8 cellular contexts compared by ENCODE assay signal in the genomic region with DNA sequence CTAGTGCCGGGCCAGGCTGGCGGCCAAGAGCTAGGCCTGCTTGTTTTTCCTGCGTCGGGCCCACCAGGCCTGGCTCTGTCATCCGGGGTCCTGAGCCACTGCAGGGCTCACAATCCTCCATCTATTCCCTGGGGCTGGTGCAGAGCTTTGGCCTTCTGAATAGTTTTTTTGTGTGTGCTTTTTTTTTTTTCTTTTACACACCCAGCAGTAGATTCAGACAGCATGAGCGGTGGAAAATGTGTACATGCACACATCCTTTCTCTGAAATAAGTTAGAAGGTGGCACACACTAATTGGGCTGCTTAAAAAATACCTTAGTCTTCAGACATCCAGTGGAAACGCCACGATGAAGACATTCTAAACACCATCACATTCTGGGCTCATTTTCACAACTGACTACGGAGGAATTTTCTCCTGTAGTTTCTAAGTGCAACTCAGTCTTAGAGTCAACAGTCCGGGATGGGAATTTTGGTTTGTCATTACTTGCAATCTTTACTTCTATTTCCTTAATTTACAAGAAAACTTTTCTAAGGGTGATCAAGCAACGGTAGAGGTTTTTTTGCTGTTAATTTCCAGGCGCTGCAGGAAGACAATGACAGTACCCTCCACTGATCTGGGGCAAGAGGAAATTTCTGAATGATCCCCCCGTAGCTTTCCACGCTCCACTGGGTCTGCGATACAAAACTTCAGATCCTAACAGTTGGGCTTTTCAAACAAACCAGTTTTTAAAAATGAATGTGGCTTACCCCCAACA. TPM values are rescaled to one million over a fixed set of nuclear protein-coding genes. Genes with fewer than 3 reads are reported as not detected.
DNase-seq lines count a peak whose midpoint lies in the region; ATAC-seq and TF ChIP-seq lines count a peak whose summit lies in the region.

No MANE protein-coding gene starts in this region.

- TF ChIP-seq CTCF in esophagus muscularis mucosa (IDR thresholded peaks at IDR 0.05) (no peak), prostate gland (IDR thresholded peaks at IDR 0.05) (no peak)

- no peak for DNase-seq in H7
- DNase-seq in T-helper 17 cell = no peak
- DNase-seq in esophagus muscularis mucosa (ENCODE audit: extremely low spot score) = no peak
- DNase-seq in prostate gland (ENCODE audit: low spot score) = no peak
- no peak for DNase-seq in epidermal melanocyte (ENCODE audit: insufficient read length, low spot score)
- no peak for DNase-seq in NCI-H146 treated with DMSO at 0.1 percent for 48 hours (lab: John Stamatoyannopoulos, UW; ENCODE audit: unreplicated experiment)

- H3K27me3 Mint-ChIP-seq in T-helper 17 cell = no peaks in the 10 kb centered on the region

- H3K9me3 ChIP-seq in T-helper 17 cell (ENCODE audit: control insufficient read depth, low read length, poor library complexity, severe bottlenecking) (no peaks in the 10 kb centered on the region), esophagus muscularis mucosa (no peaks in the 10 kb centered on the region), prostate gland (no peaks in the 10 kb centered on the region)

- intact Hi-C loops in esophagus muscularis mucosa (cut with DNase I) (loop anchor here (5.0 kb wide), 1 partner anchor 317 kb away; no protein-coding TSS in a partner anchor), prostate gland (cut with DNase I) (loop anchor here (5.0 to 10.0 kb wide), 3 partner anchors 63 to 366 kb away; no protein-coding TSS in a partner anchor)

- peaks cover 45% of the 10 kb centered on the region for H3K4me1 Mint-ChIP-seq in T-helper 17 cell

- WGBS in esophagus muscularis mucosa = 7% methylated on average over 15 of the region's 15 CpGs
- WGBS in prostate gland = 4% methylated on average over 15 of the region's 15 CpGs

- H3K36me3 ChIP-seq in H7 (replicated peaks; ENCODE audit: control insufficient read depth, insufficient read depth, low read length) = peaks cover 6% of the 10 kb centered on the region
- H3K36me3 ChIP-seq in esophagus muscularis mucosa = peaks cover 13 to 32% (median 23%) of the 10 kb centered on the region in 4 donors
- H3K36me3 ChIP-seq in prostate gland = peaks cover 4 to 22% of the 10 kb centered on the region in 2 donors

- TF ChIP-seq EP300 in esophagus muscularis mucosa (IDR thresholded peaks at IDR 0.05) = no peak

- H3K4me1 ChIP-seq in esophagus muscularis mucosa (peaks cover 56 to 82% (median 71%) of the 10 kb centered on the region in 4 donors), prostate gland (replicated peaks) (peaks cover 24% of the 10 kb centered on the region)

- no peak for TF ChIP-seq POLR2A in esophagus muscularis mucosa (IDR thresholded peaks at IDR 0.05; ENCODE audit: low read depth)
- TF ChIP-seq POLR2A in prostate gland (IDR thresholded peaks at IDR 0.05) = no peak

- H3K4me3 ChIP-seq in H7 (ENCODE audit: insufficient read depth, low read depth, low read length) (peak overlapping the region; percentile 40), esophagus muscularis mucosa (peak overlapping the region; percentile 80 to 93 (median 90)), prostate gland (peak overlapping the region; percentile 20 to 87)

- peak overlapping the region; percentile 97 to 100 (median 98) for H3K27ac ChIP-seq in esophagus muscularis mucosa (replicated peaks in 1 of 4)
- H3K27ac ChIP-seq in prostate gland = peak overlapping the region; percentile 98 to 99

- peak overlapping the region; percentile 96 for H3K4me3 Mint-ChIP-seq in T-helper 17 cell

- H3K36me3 Mint-ChIP-seq in T-helper 17 cell (ENCODE audit: low read depth) = peaks cover 6% of the 10 kb centered on the region

- no peak for ATAC-seq in T-helper 17 cell
- ATAC-seq in GM21529 (IDR thresholded peaks at IDR 0.05; ENCODE audit: unreplicated experiment) = no peak
- ATAC-seq in GM19328 (IDR thresholded peaks at IDR 0.05; ENCODE audit: unreplicated experiment) = no peak

- H3K27me3 ChIP-seq in H7 (ENCODE audit: control insufficient read depth, insufficient read depth, low read length) (no peaks in the 10 kb centered on the region), esophagus muscularis mucosa (no peaks in the 10 kb centered on the region), prostate gland (replicated peaks; ENCODE audit: insufficient read depth) (no peaks in the 10 kb centered on the region)

- peak overlapping the region; percentile 93 for H3K27ac Mint-ChIP-seq in T-helper 17 cell

RNA-seq across cellular contexts. Expression of a gene that starts 6.0 kb away (rescaled TPM):
- total RNA-seq in H7 (2014; rRNA removed; shearing (Covaris generic)) = 9.5 and 12.0 TPM in 2 replicates
- 100 to 1,000 TPM; 501 to 627 TPM for total RNA-seq in T-helper 17 cell
- 100 to 1,000 TPM in 1 of 4 donors, 10 to 100 TPM in 3; 81.7 to 117 (median 85.7) TPM for total RNA-seq in esophagus muscularis mucosa
- 100 to 1,000 TPM; 117 to 256 TPM for total RNA-seq in prostate gland

Comparison
In these comparisons a context has a peak if more than half of its experiments do, and no peak if none do; other contexts are left out.
1. H3K4me3 ChIP-seq: peak in every context shown above with its lines; median percentile 90 in esophagus muscularis mucosa; 54 in prostate gland; 40 in H7.